Comparison of ENCODE assay signal across 18 cellular contexts in the genomic region with DNA sequence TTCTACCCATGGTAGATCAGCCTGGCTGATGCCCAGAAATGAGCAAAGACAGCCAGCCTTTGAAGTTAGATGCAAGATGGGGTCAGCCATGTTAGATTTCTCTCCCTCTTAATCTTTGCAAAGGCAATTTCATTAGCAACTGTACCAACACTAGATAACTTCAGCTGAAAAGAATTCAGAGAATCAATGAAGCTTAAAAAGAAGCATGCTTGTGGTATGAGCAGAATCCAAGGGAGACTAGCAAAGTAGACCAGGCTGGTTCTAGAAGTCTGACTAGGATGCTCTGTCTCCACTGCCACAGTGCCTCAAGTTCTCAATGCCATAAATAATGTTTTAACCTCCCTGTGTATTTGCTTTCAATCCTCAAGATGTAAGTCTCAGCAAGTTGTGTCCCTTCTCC.
DNase-seq lines count a peak whose midpoint lies in the region; ATAC-seq and TF ChIP-seq lines count a peak whose summit lies in the region.
"Had no signal": no experiment of that assay in that cellular context is flagged by ENCODE, and none has a peak within 500 bp of the region (broad histone marks: within the 10 kb centered on the region; RNA-seq: fewer than 3 reads in every experiment).

No MANE protein-coding gene starts in this region.

- H3K36me3 ChIP-seq in GM23248 (ENCODE audit: low read depth), result no peaks in the 10 kb centered on the region
- H3K36me3 ChIP-seq in brain microvascular endothelial cell (replicated peaks), result no peaks in the 10 kb centered on the region
- H3K36me3 ChIP-seq: transverse colon had no signal

- in situ Hi-C loops in GM23248 (cut with MboI), result no loop called here
- in situ Hi-C loops in brain microvascular endothelial cell (cut with HindIII; ENCODE audit: low pct_ligation_motif_present, low sequenced_read_pairs), result no loop called here

- H3K4me3 ChIP-seq in GM23248 (no peak overlapping the region), brain microvascular endothelial cell (ENCODE audit: low read depth, low read length) (no peak overlapping the region)
- H3K4me3 ChIP-seq: transverse colon had no signal

- ATAC-seq in GM21723 (IDR thresholded peaks at IDR 0.05; ENCODE audit: unreplicated experiment), result no peak
- ATAC-seq: activated CD4-positive, alpha-beta T cell treated with anti-CD3 and anti-CD28 coated beads for 36 hours; left lobe of liver had no signal

- H3F3A ChIP-seq in GM23248 (ENCODE audit: insufficient read depth), result peaks cover 29% of the 10 kb centered on the region

- H3K4me1 ChIP-seq in GM23248 (ENCODE audit: insufficient read depth), result peaks cover 52% of the 10 kb centered on the region
- H3K4me1 ChIP-seq: transverse colon had no signal

- no peaks in the 10 kb centered on the region for H4K20me1 ChIP-seq in GM23248 (ENCODE audit: insufficient read depth)

- H3K27ac ChIP-seq in GM23248 (peak overlapping the region; percentile 34; the same call in 1 of the 2 replicates), brain microvascular endothelial cell (no peak overlapping the region), substantia nigra (ENCODE audit: low read depth, low read length, poor library complexity, severe bottlenecking) (no peak overlapping the region)
- H3K27ac ChIP-seq: C4-2B, transverse colon had no signal

- no peak overlapping the region for H3K9ac ChIP-seq in GM23248

- H3K4me2 ChIP-seq in GM23248 (ENCODE audit: unreplicated experiment), result peak overlapping the region; percentile 7

- H3K9me3 ChIP-seq in GM23248 (ENCODE audit: low read depth), result no peaks in the 10 kb centered on the region
- H3K9me3 ChIP-seq: transverse colon had no signal

- H3K9me2 ChIP-seq in GM23248 (ENCODE audit: insufficient read depth), result no peaks in the 10 kb centered on the region

- TF ChIP-seq CTCF in brain microvascular endothelial cell (IDR thresholded peaks at IDR 0.05; ENCODE audit: low read depth, low read length, missing control alignments), result no peak

- H2AFZ ChIP-seq in GM23248, result peak overlapping the region; percentile 66

- no peaks in the 10 kb centered on the region for H3K79me2 ChIP-seq in GM23248 (ENCODE audit: insufficient read depth)

- DNase-seq in GM23248, result peak; percentile 69
- DNase-seq in brain microvascular endothelial cell, result peak; percentile 9
- DNase-seq in glomerular visceral epithelial cell (ENCODE audit: extremely low spot score), result peak; percentile 81
- DNase-seq in mesenteric fat pad (ENCODE audit: low spot score), result no peak
- no peak for DNase-seq in 8988T
- no peak for DNase-seq in substantia nigra (lab: John Stamatoyannopoulos, UW)
- DNase-seq: activated CD4-positive, alpha-beta T cell treated with anti-CD3 and anti-CD28 coated beads for 36 hours; KG1; MV-4-11; NCI-H1694; nephron progenitor cell; SHP77; stimulated activated CD4-positive, alpha-beta T cell treated with anti-CD3 and anti-CD28 coated beads, Interleukin-2, amount 100 ng/mL, for 24 hours; stimulated activated naive CD4-positive, alpha-beta T cell treated with Interleukin-2 at 50 U/mL for 16 hours; transverse colon had no signal

- H3K27me3 ChIP-seq in GM23248 (replicated peaks; ENCODE audit: insufficient read depth) (no peaks in the 10 kb centered on the region), brain microvascular endothelial cell (replicated peaks) (no peaks in the 10 kb centered on the region)
- H3K27me3 ChIP-seq: transverse colon had no signal

Comparison
In these comparisons a context has a peak if more than half of its experiments do, and no peak if none do; other contexts are left out.
1. DNase-seq: peak in GM23248 (single experiment), brain microvascular endothelial cell (single experiment) and glomerular visceral epithelial cell (single experiment); none in mesenteric fat pad (single experiment), 8988T (single experiment) and substantia nigra (0 of 49).